Comparison of ENCODE assay signal across 8 cellular contexts in the genomic region with DNA sequence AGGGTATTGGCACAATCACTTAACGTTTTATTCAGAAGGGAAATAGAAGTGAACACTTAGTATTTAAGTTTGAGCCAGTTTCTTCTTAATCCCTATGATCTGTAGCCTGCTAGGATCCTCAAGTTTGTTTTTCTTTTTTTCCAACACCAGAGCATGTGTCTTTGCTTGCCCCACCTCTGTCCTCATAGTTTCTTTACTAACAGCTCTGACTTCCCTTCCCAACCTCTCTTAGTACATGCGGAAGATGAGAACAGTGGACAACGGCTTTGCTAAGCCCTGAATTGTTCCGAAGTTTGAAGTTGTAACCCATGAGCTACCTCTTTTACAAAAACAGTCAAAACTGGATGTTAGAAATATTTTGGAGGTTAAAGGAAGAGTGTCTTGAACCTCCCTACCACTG.
A peak's percentile ranks its signal among the peaks of the same experiment; 100 is the strongest.
DNase-seq lines count a peak whose midpoint lies in the region; ATAC-seq and TF ChIP-seq lines count a peak whose summit lies in the region.

No MANE protein-coding gene starts in this region.

- no peaks in the 10 kb centered on the region for H3K36me3 Mint-ChIP-seq in chondrocyte (ENCODE audit: low read depth)

- H3K4me3 ChIP-seq in colonic mucosa (peak overlapping the region; percentile 5), stomach (peak overlapping the region in 1 of 4 donors; percentile 6)

- no peak overlapping the region for H3K4me3 Mint-ChIP-seq in chondrocyte (ENCODE audit: unreplicated experiment)

- ATAC-seq in GM19463 (IDR thresholded peaks at IDR 0.05; ENCODE audit: unreplicated experiment) (peak; percentile 35), HG03196 (IDR thresholded peaks at IDR 0.05; ENCODE audit: unreplicated experiment) (peak; percentile 48)

- peaks cover 13% of the 10 kb centered on the region for H3K9me3 Mint-ChIP-seq in chondrocyte (ENCODE audit: low read depth)

- TF ChIP-seq CTCF in colonic mucosa (IDR thresholded peaks at IDR 0.05) (no peak), stomach (IDR thresholded peaks at IDR 0.05) (no peak), chondrocyte (IDR thresholded peaks at IDR 0.05) (no peak)

- WGBS in stomach, 5 donors = 56 to 72% (median 66%) methylated on average over 4 of the region's 4 CpGs

- intact Hi-C loops in colonic mucosa (cut with DNase I) (no loop called here), stomach (cut with DNase I; ENCODE audit: low total_unique reads) (no loop called here)

- H3K36me3 ChIP-seq in colonic mucosa (no peaks in the 10 kb centered on the region), stomach (no peaks in the 10 kb centered on the region)

- no peak overlapping the region for H3K27ac Mint-ChIP-seq in chondrocyte (ENCODE audit: unreplicated experiment)

- H3K4me1 ChIP-seq in colonic mucosa (peaks cover 4% of the 10 kb centered on the region), stomach (peaks cover 0 to 6% (median 0%) of the 10 kb centered on the region in 4 donors)

- DNase-seq in colonic mucosa = no peak
- no peak for DNase-seq in stomach
- DNase-seq in chondrocyte (ENCODE audit: low spot score) = no peak
- DNase-seq in ureter (ENCODE audit: low spot score) = no peak
- DNase-seq in erythroblast (lab: John Stamatoyannopoulos, UW) = no peak
- DNase-seq in putamen (ENCODE audit: low spot score) = no peak

- no peaks in the 10 kb centered on the region for H3K27me3 Mint-ChIP-seq in chondrocyte (ENCODE audit: low read depth)

- H3K27ac ChIP-seq in colonic mucosa (peak overlapping the region; percentile 44), stomach (peak overlapping the region in 3 of 5 donors; percentile 37 to 64 (median 63))

- H3K27me3 ChIP-seq in colonic mucosa (no peaks in the 10 kb centered on the region), stomach (no peaks in the 10 kb centered on the region)

- peak overlapping the region; percentile 21 to 24 for H3K9ac ChIP-seq in colonic mucosa (ENCODE audit: low read depth in 2 of 2, low read length in 2 of 2)

- peaks cover 13% of the 10 kb centered on the region for H3K4me1 Mint-ChIP-seq in chondrocyte (ENCODE audit: low read depth)

- TF ChIP-seq POLR2A in stomach (IDR thresholded peaks at IDR 0.05) (no peak), erythroblast (IDR thresholded peaks at IDR 0.05; ENCODE audit: low read length) (no peak)

- H3K9me3 ChIP-seq in colonic mucosa = no peaks in the 10 kb centered on the region
- peaks cover 0 to 9% (median 0%) of the 10 kb centered on the region in 4 donors for H3K9me3 ChIP-seq in stomach

- no peak for TF ChIP-seq EP300 in stomach (IDR thresholded peaks at IDR 0.05)
